25 cellular contexts compared by ENCODE assay signal in genomic region chr4:33111106-33111505, GRCh38.
DNase-seq lines count a peak whose midpoint lies in the region; ATAC-seq and TF ChIP-seq lines count a peak whose summit lies in the region.
"Had no signal": no experiment of that assay in that cellular context is flagged by ENCODE, and none has a peak within 500 bp of the region (broad histone marks: within the 10 kb centered on the region; RNA-seq: fewer than 3 reads in every experiment).

No MANE protein-coding gene starts in this region.

- no peak for TF ChIP-seq POLR2A in sigmoid colon (IDR thresholded peaks at IDR 0.05)

- DNase-seq in AG10803 (ENCODE audit: low read depth) = peak; percentile 38
- peak; percentile 34 for DNase-seq in GM23248
- DNase-seq in choroid plexus epithelial cell (ENCODE audit: low read depth) = peak; percentile 37
- peak; percentile 2 for DNase-seq in fibroblast of the aortic adventitia (ENCODE audit: low read depth)
- no peak for DNase-seq in NCI-H1092 treated with DMSO at 0.1 percent for 48 hours (lab: John Stamatoyannopoulos, UW)
- no peak for DNase-seq in GOT3 (lab: John Stamatoyannopoulos, UW)
- no peak for DNase-seq in sigmoid colon
- DNase-seq: AML-193; CD4-positive, alpha-beta T cell; COR-L47; H7; Kasumi-1; MV-4-11; NCI-H1105 treated with DMSO at 0.1 percent for 48 hours; NCI-H146; NCI-H1930; NCI-H2107; NCI-H526 treated with DMSO at 0.1 percent for 48 hours; Right ventricle myocardium superior; RPMI8226 had no signal

- H3K4me3 ChIP-seq in AG10803 (ENCODE audit: low read length) (no peak overlapping the region), GM23248 (no peak overlapping the region), choroid plexus epithelial cell (ENCODE audit: low read depth, low read length) (no peak overlapping the region), fibroblast of the aortic adventitia (ENCODE audit: low read depth, low read length) (no peak overlapping the region), sigmoid colon (no peak overlapping the region)
- H3K4me3 ChIP-seq: BLaER1 treated with 17β-estradiol and CSF1 and Interleukin-3, amounts not matched to agents 10 nM and 100 nM; K562; SJSA1 had no signal

- no peak for TF ChIP-seq CTCF in AG10803 (conservative IDR thresholded peaks at IDR 0.05; ENCODE audit: low read length)
- TF ChIP-seq CTCF in choroid plexus epithelial cell (conservative IDR thresholded peaks at IDR 0.05; ENCODE audit: low read depth, low read length) = no peak
- TF ChIP-seq CTCF in fibroblast of the aortic adventitia (IDR thresholded peaks at IDR 0.05; ENCODE audit: insufficient read depth, low read length) = no peak
- TF ChIP-seq CTCF in sigmoid colon (IDR thresholded peaks at IDR 0.05) = no peak

- 35 to 39% methylated on average over 1 of the region's 1 CpG for WGBS in GM23248 (ENCODE audit: low coverage in 1 of 2, low lambda C conversion rate in 2 of 2, missing lambda C conversion rate in 2 of 2), 2 experiments
- WGBS in sigmoid colon, 2 donors = 83 to 91% methylated on average over 1 of the region's 1 CpG

- no peaks in the 10 kb centered on the region for H3K9me3 ChIP-seq in GM23248 (ENCODE audit: low read depth)
- H3K9me3 ChIP-seq in sigmoid colon = no peaks in the 10 kb centered on the region
- H3K9me3 ChIP-seq: BLaER1 treated with 17β-estradiol and CSF1 and Interleukin-3, amounts not matched to agents 10 nM and 100 nM; SJSA1 had no signal

- no peak for TF ChIP-seq EP300 in sigmoid colon (IDR thresholded peaks at IDR 0.05)

- no peaks in the 10 kb centered on the region for H3K36me3 ChIP-seq in GM23248 (ENCODE audit: low read depth)
- no peaks in the 10 kb centered on the region for H3K36me3 ChIP-seq in sigmoid colon
- H3K36me3 ChIP-seq: BLaER1 treated with 17β-estradiol and CSF1 and Interleukin-3, amounts not matched to agents 10 nM and 100 nM; SJSA1 had no signal

- peak overlapping the region; percentile 44 for H3K27ac ChIP-seq in GM23248
- H3K27ac ChIP-seq in sigmoid colon = no peak overlapping the region
- H3K27ac ChIP-seq: BLaER1 treated with 17β-estradiol and CSF1 and Interleukin-3, amounts not matched to agents 10 nM and 100 nM; SJSA1 had no signal

- no peaks in the 10 kb centered on the region for H4K20me1 ChIP-seq in GM23248 (ENCODE audit: insufficient read depth)
- H4K20me1 ChIP-seq: BLaER1 treated with 17β-estradiol and CSF1 and Interleukin-3, amounts not matched to agents 10 nM and 100 nM had no signal

- H3K4me2 ChIP-seq in GM23248 (ENCODE audit: unreplicated experiment) = peak overlapping the region; percentile 28
- H3K4me2 ChIP-seq: BLaER1 treated with 17β-estradiol and CSF1 and Interleukin-3, amounts not matched to agents 10 nM and 100 nM had no signal

- no peaks in the 10 kb centered on the region for H3K79me2 ChIP-seq in GM23248 (ENCODE audit: insufficient read depth)

- H3K27me3 ChIP-seq in GM23248 (replicated peaks; ENCODE audit: insufficient read depth) (no peaks in the 10 kb centered on the region), sigmoid colon (no peaks in the 10 kb centered on the region)
- H3K27me3 ChIP-seq: BLaER1 treated with 17β-estradiol and CSF1 and Interleukin-3, amounts not matched to agents 10 nM and 100 nM; SJSA1 had no signal

- H3F3A ChIP-seq in GM23248 (ENCODE audit: insufficient read depth) = peaks cover 15% of the 10 kb centered on the region; the same call in 1 of the 2 replicates

- intact Hi-C loops in sigmoid colon (cut with DNase I) = no loop called here

- in situ Hi-C loops in GM23248 (cut with MboI) = no loop called here

- peaks cover 30% of the 10 kb centered on the region for H3K4me1 ChIP-seq in GM23248 (ENCODE audit: insufficient read depth)
- H3K4me1 ChIP-seq in sigmoid colon = no peaks in the 10 kb centered on the region
- H3K4me1 ChIP-seq: BLaER1 treated with 17β-estradiol and CSF1 and Interleukin-3, amounts not matched to agents 10 nM and 100 nM; SJSA1 had no signal

- no peaks in the 10 kb centered on the region; the same call in 1 of the 2 replicates for H3K9me2 ChIP-seq in GM23248 (ENCODE audit: insufficient read depth)

- ATAC-seq in GM19395 (IDR thresholded peaks at IDR 0.05; ENCODE audit: unreplicated experiment) = no peak
- ATAC-seq: HepG2, K562 had no signal

- H2AFZ ChIP-seq in GM23248 = peak overlapping the region; percentile 30; the same call in 1 of the 2 replicates

- no peak overlapping the region for H3K9ac ChIP-seq in GM23248
- H3K9ac ChIP-seq: BLaER1 treated with 17β-estradiol and CSF1 and Interleukin-3, amounts not matched to agents 10 nM and 100 nM had no signal

Comparison
In these comparisons a context has a peak if more than half of its experiments do, and no peak if none do; other contexts are left out.
1. DNase-seq: peak in AG10803 (single experiment), GM23248 (single experiment), choroid plexus epithelial cell (single experiment) and fibroblast of the aortic adventitia (single experiment); none in NCI-H1092 treated with DMSO at 0.1 percent for 48 hours (single experiment), GOT3 (single experiment) and sigmoid colon (single experiment).